ENCODE assay signal across 31 cellular contexts in genomic region chr18:78782951-78783563, GRCh38.
"Had no signal": no experiment of that assay in that cellular context is flagged by ENCODE, and none has a peak within 500 bp of the region (broad histone marks: within the 10 kb centered on the region; RNA-seq: fewer than 3 reads in every experiment).

No MANE protein-coding gene starts in this region.

- H3K36me3 Mint-ChIP-seq: activated naive CD4-positive, alpha-beta T cell treated with anti-CD3 and anti-CD28 coated beads, Interleukin-2, amount 50 U/mL, for 24 hours; activated naive CD8-positive, alpha-beta T cell treated with anti-CD3 and anti-CD28 coated beads, Interleukin-2, amount 10 ng/mL, durations not matched to agents 7 days and 5 days had no signal

- H3K4me3 ChIP-seq: body of pancreas, breast epithelium, K562, Peyer's patch, SJSA1 had no signal

- H3K27ac ChIP-seq: body of pancreas, breast epithelium, Peyer's patch, SJSA1 had no signal

- H3K4me1 Mint-ChIP-seq: activated CD4-positive, alpha-beta T cell treated with anti-CD3 and anti-CD28 coated beads, Interleukin-2, amount 10 ng/mL, durations not matched to agents 24 days and 14 days; activated naive CD4-positive, alpha-beta T cell treated with anti-CD3 and anti-CD28 coated beads, Interleukin-2, amount 50 U/mL, for 24 hours; activated naive CD8-positive, alpha-beta T cell treated with anti-CD3 and anti-CD28 coated beads, Interleukin-2, amount 10 ng/mL, durations not matched to agents 7 days and 5 days; activated T-helper 17 cell treated with anti-CD3 and anti-CD28 coated beads, Interleukin-2, amount 50 U/mL, for 72 hours had no signal

- DNase-seq: activated CD4-positive, alpha-beta T cell treated with anti-CD3 and anti-CD28 coated beads, Interleukin-2, amount 10 ng/mL, durations not matched to agents 24 days and 14 days; activated CD4-positive, alpha-beta T cell treated with anti-CD3 and anti-CD28 coated beads, Interleukin-2, amount 50 U/mL, for 4 hours; activated CD8-positive, alpha-beta T cell treated with anti-CD3 and anti-CD28 coated beads for 36 hours; activated effector memory CD4-positive, alpha-beta T cell treated with anti-CD3 and anti-CD28 coated beads, Interleukin-2, amount 50 U/mL, for 16 hours; activated naive CD4-positive, alpha-beta T cell; activated naive CD8-positive, alpha-beta T cell treated with anti-CD3 and anti-CD28 coated beads, Interleukin-2, amount 10 ng/mL, durations not matched to agents 7 days and 5 days; activated T-cell treated with anti-CD3 and anti-CD28 coated beads, Interleukin-2, amount 50 U/mL, for 1 hour; activated T-cell treated with anti-CD3 and anti-CD28 coated beads, Interleukin-2, amount 50 U/mL, for 72 hours; body of pancreas; NCI-H1092 treated with DMSO at 0.1 percent for 48 hours; NCI-H1417; NCI-H146; NCI-H187; NCI-H2029 treated with DMSO at 0.1 percent for 48 hours; NCI-H2107; NCI-H2171; NCI-H446; NCI-H510A treated with DMSO at 0.1 percent for 48 hours; NCI-H69; PC-3; RPMI8226; SHP77 treated with DMSO at 0.1 percent for 48 hours; SK-N-SH had no signal

- H3K9me3 ChIP-seq: body of pancreas, breast epithelium, Peyer's patch, SK-N-SH had no signal

- H3K4me3 Mint-ChIP-seq: activated CD4-positive, alpha-beta T cell treated with anti-CD3 and anti-CD28 coated beads, Interleukin-2, amount 10 ng/mL, durations not matched to agents 24 days and 14 days; activated CD8-positive, alpha-beta T cell treated with anti-CD3 and anti-CD28 coated beads for 36 hours; activated naive CD4-positive, alpha-beta T cell treated with anti-CD3 and anti-CD28 coated beads, Interleukin-2, amount 50 U/mL, for 24 hours; activated naive CD8-positive, alpha-beta T cell treated with anti-CD3 and anti-CD28 coated beads, Interleukin-2, amount 10 ng/mL, durations not matched to agents 7 days and 5 days; activated T-cell treated with anti-CD3 and anti-CD28 coated beads, Interleukin-2, amount 50 U/mL, for 72 hours; activated T-helper 17 cell treated with anti-CD3 and anti-CD28 coated beads, Interleukin-2, amount 50 U/mL, for 72 hours; T-helper 1 cell treated with Interleukin-12 subunit alpha and Interleukin-12 subunit beta and Interleukin-4 antibody, amounts not matched to agents 30 μg/mL and 1 μg/mL, for 36 hours; T-helper 2 cell treated with Interferon-gamma antibody and Interleukin-4, amounts not matched to agents 5 μg/mL and 100 μg/mL, for 36 hours had no signal

- H3K9me3 Mint-ChIP-seq: activated CD4-positive, alpha-beta T cell treated with anti-CD3 and anti-CD28 coated beads, Interleukin-2, amount 10 ng/mL, durations not matched to agents 24 days and 14 days; activated CD8-positive, alpha-beta T cell treated with anti-CD3 and anti-CD28 coated beads for 36 hours; activated naive CD4-positive, alpha-beta T cell treated with anti-CD3 and anti-CD28 coated beads, Interleukin-2, amount 50 U/mL, for 24 hours; activated naive CD8-positive, alpha-beta T cell treated with anti-CD3 and anti-CD28 coated beads, Interleukin-2, amount 10 ng/mL, durations not matched to agents 7 days and 5 days; activated T-cell treated with anti-CD3 and anti-CD28 coated beads, Interleukin-2, amount 50 U/mL, for 72 hours; activated T-helper 17 cell treated with anti-CD3 and anti-CD28 coated beads, Interleukin-2, amount 50 U/mL, for 72 hours; T-helper 1 cell treated with Interleukin-12 subunit alpha and Interleukin-12 subunit beta and Interleukin-4 antibody, amounts not matched to agents 30 μg/mL and 1 μg/mL, for 36 hours; T-helper 2 cell treated with Interferon-gamma antibody and Interleukin-4, amounts not matched to agents 5 μg/mL and 100 μg/mL, for 36 hours had no signal

- ATAC-seq: activated CD8-positive, alpha-beta T cell treated with anti-CD3 and anti-CD28 coated beads for 36 hours; activated T-cell treated with anti-CD3 and anti-CD28 coated beads, Interleukin-2, amount 50 U/mL, for 72 hours; activated T-helper 17 cell treated with anti-CD3 and anti-CD28 coated beads, Interleukin-2, amount 50 U/mL, for 72 hours; body of pancreas; K562; PC-3 had no signal

- H3K27me3 ChIP-seq: body of pancreas, Peyer's patch, SJSA1 had no signal

- H3K27ac Mint-ChIP-seq: activated CD4-positive, alpha-beta T cell treated with anti-CD3 and anti-CD28 coated beads, Interleukin-2, amount 10 ng/mL, durations not matched to agents 24 days and 14 days; activated CD8-positive, alpha-beta T cell treated with anti-CD3 and anti-CD28 coated beads for 36 hours; activated naive CD4-positive, alpha-beta T cell treated with anti-CD3 and anti-CD28 coated beads, Interleukin-2, amount 50 U/mL, for 24 hours; activated naive CD8-positive, alpha-beta T cell treated with anti-CD3 and anti-CD28 coated beads, Interleukin-2, amount 10 ng/mL, durations not matched to agents 7 days and 5 days; activated T-cell treated with anti-CD3 and anti-CD28 coated beads, Interleukin-2, amount 50 U/mL, for 72 hours; activated T-helper 17 cell treated with anti-CD3 and anti-CD28 coated beads, Interleukin-2, amount 50 U/mL, for 72 hours; T-helper 1 cell treated with Interleukin-12 subunit alpha and Interleukin-12 subunit beta and Interleukin-4 antibody, amounts not matched to agents 30 μg/mL and 1 μg/mL, for 36 hours; T-helper 2 cell treated with Interferon-gamma antibody and Interleukin-4, amounts not matched to agents 5 μg/mL and 100 μg/mL, for 36 hours had no signal

- H3K4me1 ChIP-seq: breast epithelium, Peyer's patch, SJSA1 had no signal

- H3K36me3 ChIP-seq: breast epithelium, Peyer's patch, SJSA1 had no signal
